Comparison of ENCODE assay signal across 20 cellular contexts in the genomic region with DNA sequence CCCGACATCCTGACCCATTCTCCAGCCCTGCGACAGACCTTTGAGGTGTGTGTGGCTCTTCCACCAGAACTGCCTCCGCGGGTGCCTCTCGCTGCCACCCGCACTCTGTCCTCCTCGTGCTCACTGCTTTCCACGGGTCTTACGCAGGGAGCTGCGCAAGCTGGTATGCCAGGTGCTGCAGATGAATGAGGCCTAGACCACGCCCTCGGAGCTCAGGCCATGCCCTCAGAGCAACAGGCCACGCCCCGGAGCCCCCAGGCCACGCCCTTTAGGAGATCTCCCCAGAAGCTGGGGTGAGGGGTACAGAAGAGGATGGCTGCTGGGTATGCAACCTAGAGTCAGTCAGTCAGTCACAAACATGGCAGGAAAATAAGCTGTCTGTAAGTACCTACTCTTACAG.
DNase-seq lines count a peak whose midpoint lies in the region; ATAC-seq and FAIRE-seq lines count a peak whose summit lies in the region.
"Had no signal": no experiment of that assay in that cellular context is flagged by ENCODE, and none has a peak within 500 bp of the region (broad histone marks: within the 10 kb centered on the region; RNA-seq: fewer than 3 reads in every experiment).

No MANE protein-coding gene starts in this region.

- no peak for ATAC-seq in stimulated activated naive CD8-positive, alpha-beta T cell treated with anti-CD3 and anti-CD28 coated beads, Interleukin-15, Interleukin-2, amounts not matched to agents 100 U/mL and 50 U/mL, for 24 hours
- no peak for ATAC-seq in activated CD4-positive, CD25-positive, alpha-beta regulatory T cell treated with anti-CD3 and anti-CD28 coated beads, Interleukin-2, amount 50 U/mL, for 24 hours
- ATAC-seq: activated CD8-positive, alpha-beta memory T cell treated with anti-CD3 and anti-CD28 coated beads, Interleukin-2, amount 10 ng/mL, durations not matched to agents 7 days and 5 days; activated T-helper 17 cell treated with anti-CD3 and anti-CD28 coated beads, Interleukin-2, amount 50 U/mL, for 72 hours; T-cell had no signal

- peak; percentile 33 for DNase-seq in NCI-H1092 (lab: John Stamatoyannopoulos, UW)
- DNase-seq in NCI-H2029 treated with DMSO at 0.1 percent for 48 hours (lab: John Stamatoyannopoulos, UW) = peak; percentile 49
- peak; percentile 93 for DNase-seq in NCI-H748 (lab: John Stamatoyannopoulos, UW; ENCODE audit: unreplicated experiment)
- no peak for DNase-seq in urothelium cell line (ENCODE audit: low spot score)
- no peak for DNase-seq in stimulated activated naive CD8-positive, alpha-beta T cell treated with anti-CD3 and anti-CD28 coated beads, Interleukin-15, Interleukin-2, amounts not matched to agents 100 U/mL and 50 U/mL, for 24 hours
- DNase-seq in HUDEP-2 (lab: John Stamatoyannopoulos, UW; ENCODE audit: unreplicated experiment in 76 of 76) = no peak
- DNase-seq: activated CD8-positive, alpha-beta memory T cell treated with anti-CD3 and anti-CD28 coated beads, Interleukin-2, amount 10 ng/mL, durations not matched to agents 7 days and 5 days; activated naive CD8-positive, alpha-beta T cell treated with anti-CD3 and anti-CD28 coated beads for 36 hours; CD4-positive, CD25-positive, alpha-beta regulatory T cell; DMS 273 treated with DMSO at 0.1 percent for 48 hours; dorsolateral prefrontal cortex; head of caudate nucleus; mammary epithelial cell; OCI-M1; SJCRH30; substantia nigra; T-cell had no signal

- FAIRE-seq in urothelium cell line (lab: Jason Lieb, UNC) = peak; percentile 5
- FAIRE-seq: HTR-8/SVneo had no signal

Comparison
In these comparisons a context has a peak if more than half of its experiments do, and no peak if none do; other contexts are left out.
1. DNase-seq: peak in NCI-H1092 (single experiment), NCI-H2029 treated with DMSO at 0.1 percent for 48 hours (single experiment) and NCI-H748 (single experiment); none in urothelium cell line (single experiment), stimulated activated naive CD8-positive, alpha-beta T cell treated with anti-CD3 and anti-CD28 coated beads, Interleukin-15, Interleukin-2, amounts not matched to agents 100 U/mL and 50 U/mL, for 24 hours (single experiment) and HUDEP-2 (0 of 76).